17 cellular contexts compared by ENCODE assay signal in genomic region chr1:165603810-165604209, GRCh38. TPM values are rescaled to one million over a fixed set of nuclear protein-coding genes. Genes with fewer than 3 reads are reported as not detected.
A peak's percentile ranks its signal among the peaks of the same experiment; 100 is the strongest.
DNase-seq lines count a peak whose midpoint lies in the region; ATAC-seq and TF ChIP-seq lines count a peak whose summit lies in the region.
"Had no signal": no experiment of that assay in that cellular context is flagged by ENCODE, and none has a peak within 500 bp of the region (broad histone marks: within the 10 kb centered on the region; RNA-seq: fewer than 3 reads in every experiment).

No MANE protein-coding gene starts in this region.

- no peaks in the 10 kb centered on the region for H3K9me3 ChIP-seq in right lobe of liver
- H3K9me3 ChIP-seq: BLaER1 treated with 17β-estradiol and CSF1 and Interleukin-3, amounts not matched to agents 10 nM and 100 nM had no signal

- DNase-seq in ACHN (peak; percentile 11), HuH-7.5 (ENCODE audit: low spot score) (peak; percentile 12), left lobe of liver (ENCODE audit: low spot score) (no peak), right lobe of liver (no peak), GM13977 (ENCODE audit: low spot score) (no peak), left cardiac atrium (no peak), GM03348 (ENCODE audit: low spot score) (no peak)
- DNase-seq in activated naive CD4-positive, alpha-beta T cell treated with anti-CD3 and anti-CD28 coated beads, Interleukin-2, amount 50 U/mL, for 16 hours = no peak
- DNase-seq: CD4-positive, alpha-beta T cell; CD8-positive, alpha-beta memory T cell; DMS 273 treated with DMSO at 0.1 percent for 48 hours; DND-41; H9 had no signal

- intact Hi-C loops in right lobe of liver (cut with DNase I) = loop anchor here (5.0 to 10.0 kb wide), 2 partner anchors 311 to 313 kb away; no protein-coding TSS in a partner anchor
- intact Hi-C loops in left cardiac atrium (cut with DNase I) = loop anchor here in 1 of 2 donors (5.0 kb wide), 1 partner anchor 308 kb away; no protein-coding TSS in a partner anchor

- no peak for TF ChIP-seq POLR2A in right lobe of liver (IDR thresholded peaks at IDR 0.05)

- WGBS in right lobe of liver (ENCODE audit: insufficient coverage, low coverage, low lambda C conversion rate, missing lambda C conversion rate) = 45% methylated on average over 2 of the region's 2 CpGs

- H3K27me3 ChIP-seq in right lobe of liver = no peaks in the 10 kb centered on the region
- H3K27me3 ChIP-seq: BLaER1 treated with 17β-estradiol and CSF1 and Interleukin-3, amounts not matched to agents 10 nM and 100 nM had no signal

- no peak overlapping the region for H3K27ac ChIP-seq in right lobe of liver
- H3K27ac ChIP-seq: BLaER1 treated with 17β-estradiol and CSF1 and Interleukin-3, amounts not matched to agents 10 nM and 100 nM had no signal

- no peak overlapping the region for H3K4me3 ChIP-seq in right lobe of liver
- H3K4me3 ChIP-seq: BLaER1 treated with 17β-estradiol and CSF1 and Interleukin-3, amounts not matched to agents 10 nM and 100 nM; GM12878; GM23338 had no signal

- H3K36me3 ChIP-seq in right lobe of liver = no peaks in the 10 kb centered on the region
- H3K36me3 ChIP-seq: BLaER1 treated with 17β-estradiol and CSF1 and Interleukin-3, amounts not matched to agents 10 nM and 100 nM had no signal

- in situ Hi-C loops in ACHN (cut with HindIII; ENCODE audit: low pct_ligation_motif_present, low pct_unique_long_range_greater_than_20kb, low sequenced_read_pairs) = no loop called here
- in situ Hi-C loops in GM13977 (cut with MboI; ENCODE audit: low pct_unique_long_range_greater_than_20kb, low sequenced_read_pairs, unreplicated experiment) = loop anchor here (10.0 kb wide), 1 partner anchor 311 kb away; no protein-coding TSS in a partner anchor

- TF ChIP-seq CTCF in right lobe of liver (IDR thresholded peaks at IDR 0.05) (no peak), GM13977 (IDR thresholded peaks at IDR 0.05; ENCODE audit: extremely low read depth, insufficient read depth, missing control alignments) (no peak)

- peaks cover 0 to 3% (median 0%) of the 10 kb centered on the region in 4 donors for H3K4me1 ChIP-seq in right lobe of liver

- ATAC-seq in left lobe of liver (peak; percentile 85), right lobe of liver (peak; percentile 71 to 86 (median 82)), left cardiac atrium (no peak)
- ATAC-seq: GM12878, GM23338, HCT116 had no signal

RNA-seq across cellular contexts. Expression of gene MGST3, which starts 27.2 kb away (rescaled TPM):
- total RNA-seq in left lobe of liver = 79.8 TPM
- 100 to 1,000 TPM in 3 of 6 experiments, 10 to 100 TPM in 3; 74.0 to 141 (median 103) TPM for total RNA-seq in right lobe of liver
- 100 to 1,000 TPM; 436 to 446 TPM for total RNA-seq in left cardiac atrium

Comparison
In these comparisons a context has a peak if more than half of its experiments do, and no peak if none do; other contexts are left out.
1. DNase-seq: peak in ACHN (single experiment) and HuH-7.5 (single experiment); none in left lobe of liver (single experiment), right lobe of liver (0 of 3), activated naive CD4-positive, alpha-beta T cell treated with anti-CD3 and anti-CD28 coated beads, Interleukin-2, amount 50 U/mL, for 16 hours (single experiment), GM13977 (single experiment), left cardiac atrium (single experiment) and GM03348 (single experiment).
2. ATAC-seq: peak in left lobe of liver (single experiment) and right lobe of liver (4 of 4); none in left cardiac atrium (0 of 2).